In the genomic region with DNA sequence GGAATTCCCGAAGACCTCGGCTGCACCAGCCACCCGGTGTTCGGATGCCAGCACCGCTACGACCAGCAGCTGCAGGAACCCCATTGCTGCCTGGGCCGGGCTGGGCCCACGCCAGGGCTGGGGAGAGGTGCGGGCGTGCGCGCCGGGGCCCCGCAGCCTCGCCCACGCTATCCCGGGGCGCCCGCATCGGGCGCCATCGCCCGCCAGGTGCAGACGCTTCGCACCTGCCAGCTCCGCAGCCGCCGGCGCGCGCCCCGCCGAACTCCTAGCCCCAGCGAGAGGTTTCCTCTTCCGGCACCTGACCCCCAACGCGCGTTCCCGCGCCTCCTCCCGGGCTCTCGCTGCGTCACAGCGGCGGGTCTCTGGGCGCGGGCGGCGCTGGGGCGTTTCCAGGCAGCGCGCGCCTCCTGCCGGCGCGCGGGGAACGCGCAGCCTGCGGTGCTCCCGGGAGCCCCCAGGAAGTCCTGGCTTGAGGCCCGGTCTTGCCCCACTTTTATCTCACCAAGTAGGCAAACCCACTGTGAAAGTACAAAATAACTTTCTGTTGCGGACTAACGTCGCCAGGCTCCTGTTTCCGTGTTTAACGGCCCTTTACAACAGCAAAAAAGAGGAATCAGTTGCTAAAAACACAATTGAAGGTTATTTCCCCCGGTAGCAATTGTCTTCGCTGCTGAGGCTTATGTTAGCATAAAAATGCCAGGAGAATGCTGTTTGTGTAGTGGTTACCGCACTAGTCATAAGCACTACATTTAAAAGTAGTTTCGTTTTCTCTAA, we compare ENCODE assay signal across 8 cellular contexts. TPM values are rescaled to one million over a fixed set of nuclear protein-coding genes. Genes with fewer than 3 reads are reported as not detected.
A peak's percentile ranks its signal among the peaks of the same experiment; 100 is the strongest.
DNase-seq lines count a peak whose midpoint lies in the region; ATAC-seq and TF ChIP-seq lines count a peak whose summit lies in the region.

A gene with protein sequence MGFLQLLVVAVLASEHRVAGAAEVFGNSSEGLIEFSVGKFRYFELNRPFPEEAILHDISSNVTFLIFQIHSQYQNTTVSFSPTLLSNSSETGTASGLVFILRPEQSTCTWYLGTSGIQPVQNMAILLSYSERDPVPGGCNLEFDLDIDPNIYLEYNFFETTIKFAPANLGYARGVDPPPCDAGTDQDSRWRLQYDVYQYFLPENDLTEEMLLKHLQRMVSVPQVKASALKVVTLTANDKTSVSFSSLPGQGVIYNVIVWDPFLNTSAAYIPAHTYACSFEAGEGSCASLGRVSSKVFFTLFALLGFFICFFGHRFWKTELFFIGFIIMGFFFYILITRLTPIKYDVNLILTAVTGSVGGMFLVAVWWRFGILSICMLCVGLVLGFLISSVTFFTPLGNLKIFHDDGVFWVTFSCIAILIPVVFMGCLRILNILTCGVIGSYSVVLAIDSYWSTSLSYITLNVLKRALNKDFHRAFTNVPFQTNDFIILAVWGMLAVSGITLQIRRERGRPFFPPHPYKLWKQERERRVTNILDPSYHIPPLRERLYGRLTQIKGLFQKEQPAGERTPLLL (minus strand): TSS at position 300 of the 774 bp plus-strand sequence. CDS start 216 bp downstream, at position 84.

- TF ChIP-seq CTCF in nephron progenitor cell (IDR thresholded peaks at IDR 0.05) = peak; percentile 92

- peak; percentile 87 for ATAC-seq in stimulated activated naive CD8-positive, alpha-beta T cell treated with anti-CD3 and anti-CD28 coated beads, Interleukin-15, amount 100 ng/mL, for 72 hours

- DNase-seq in GDM1 (lab: John Stamatoyannopoulos, UW) = peak; percentile 89
- DNase-seq in HAP-1 (ENCODE audit: low spot score in 2 of 2) = peak; percentile 81 to 95
- peak; percentile 84 for DNase-seq in M059J (ENCODE audit: low read depth)
- DNase-seq in SHP77 (lab: John Stamatoyannopoulos, UW) = peak; percentile 96
- DNase-seq in activated effector memory CD4-positive, alpha-beta T cell treated with Interleukin-2 at 50 U/mL for 16 hours = peak; percentile 94
- peak; percentile 64 for DNase-seq in fibroblast of the conjunctiva (ENCODE audit: low read depth)
- DNase-seq in nephron progenitor cell = peak; percentile 93
- DNase-seq in stimulated activated naive CD8-positive, alpha-beta T cell treated with anti-CD3 and anti-CD28 coated beads, Interleukin-15, amount 100 ng/mL, for 72 hours = peak; percentile 96 to 97

- H3K36me3 ChIP-seq in HAP-1 (replicated peaks) = no peaks in the 10 kb centered on the region

- no peaks in the 10 kb centered on the region for H3K27me3 ChIP-seq in HAP-1 (ENCODE audit: low read depth)

- no peaks in the 10 kb centered on the region for H3K36me3 Mint-ChIP-seq in nephron progenitor cell (ENCODE audit: low read depth)

- in situ Hi-C loops in HAP-1 (cut with MboI; ENCODE audit: low sequenced_read_pairs) = no loop called here

- H3K4me3 ChIP-seq in HAP-1 = peak within 1 kb of the TSS; percentile 59

- H3K4me3 Mint-ChIP-seq in nephron progenitor cell = peak within 1 kb of the TSS; percentile 94
- peak within 1 kb of the TSS; percentile 91 to 92 for H3K4me3 Mint-ChIP-seq in stimulated activated naive CD8-positive, alpha-beta T cell treated with anti-CD3 and anti-CD28 coated beads, Interleukin-15, amount 100 ng/mL, for 72 hours

- H3K27ac Mint-ChIP-seq in nephron progenitor cell = peak within 1 kb of the TSS; percentile 8
- peak within 1 kb of the TSS; percentile 72 to 93 for H3K27ac Mint-ChIP-seq in stimulated activated naive CD8-positive, alpha-beta T cell treated with anti-CD3 and anti-CD28 coated beads, Interleukin-15, amount 100 ng/mL, for 72 hours

- H3K4me1 Mint-ChIP-seq in nephron progenitor cell = peaks cover 24% of the 10 kb centered on the region
- peaks cover 49% of the 10 kb centered on the region for H3K4me1 Mint-ChIP-seq in stimulated activated naive CD8-positive, alpha-beta T cell treated with anti-CD3 and anti-CD28 coated beads, Interleukin-15, amount 100 ng/mL, for 72 hours

- peaks cover 8% of the 10 kb centered on the region for H3K27me3 Mint-ChIP-seq in nephron progenitor cell (ENCODE audit: low read depth, poor library complexity)
- H3K27me3 Mint-ChIP-seq in stimulated activated naive CD8-positive, alpha-beta T cell treated with anti-CD3 and anti-CD28 coated beads, Interleukin-15, amount 100 ng/mL, for 72 hours = no peaks in the 10 kb centered on the region

- H3K9me3 ChIP-seq in HAP-1 = no peaks in the 10 kb centered on the region

- H3K9me3 Mint-ChIP-seq in nephron progenitor cell = no peaks in the 10 kb centered on the region
- no peaks in the 10 kb centered on the region for H3K9me3 Mint-ChIP-seq in stimulated activated naive CD8-positive, alpha-beta T cell treated with anti-CD3 and anti-CD28 coated beads, Interleukin-15, amount 100 ng/mL, for 72 hours

- H3K4me1 ChIP-seq in HAP-1 = peaks cover 37% of the 10 kb centered on the region

RNA-seq across cellular contexts. Expression of the gene that starts here (rescaled TPM):
- total RNA-seq in M059J (2014; rRNA removed; shearing (Covaris generic)) = 76.7 and 93.5 TPM in 2 replicates

Comparison
In these comparisons a context has a peak if more than half of its experiments do, and no peak if none do; other contexts are left out.
1. Peak in every context shown above with its lines: DNase-seq, ATAC-seq and H3K4me3 ChIP-seq.